29 cellular contexts compared by ENCODE assay signal in the genomic region with DNA sequence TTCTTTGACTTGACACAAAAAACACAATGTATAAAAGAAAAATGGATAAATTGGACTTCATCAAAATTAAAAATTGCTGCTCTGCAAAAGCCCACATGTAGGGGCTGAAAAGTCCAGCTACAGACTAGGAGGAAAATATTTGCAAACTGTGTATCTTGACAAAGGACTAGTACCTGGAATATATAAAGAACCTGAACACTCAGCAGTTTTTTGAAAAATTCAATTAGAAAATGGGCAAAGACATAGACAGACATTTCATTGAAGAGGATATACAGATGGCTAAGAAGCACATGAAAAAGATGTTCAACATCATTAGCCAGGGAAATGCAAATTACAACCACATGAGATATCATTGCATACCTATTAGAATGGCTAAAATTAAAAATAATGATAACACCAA. TPM values are rescaled to one million over a fixed set of nuclear protein-coding genes. Genes with fewer than 3 reads are reported as not detected.
"Had no signal": no experiment of that assay in that cellular context is flagged by ENCODE, and none has a peak within 500 bp of the region (broad histone marks: within the 10 kb centered on the region; RNA-seq: fewer than 3 reads in every experiment).

No MANE protein-coding gene starts in this region.

- H3K9me3 ChIP-seq: colonic mucosa, gastrocnemius medialis had no signal

- H3K4me1 ChIP-seq: colonic mucosa, esophagus squamous epithelium, gastrocnemius medialis, heart right ventricle, left lung, lower lobe of right lung had no signal

- H3K27me3 ChIP-seq: colonic mucosa, esophagus squamous epithelium, gastrocnemius medialis, heart right ventricle, left lung had no signal

- DNase-seq: colonic mucosa; cortex of kidney; effector CD8-positive, alpha-beta T cell; effector memory CD8-positive, alpha-beta T cell; endodermal cell; erythroblast; esophagus squamous epithelium; foreskin fibroblast; foreskin melanocyte; gastrocnemius medialis; glutamatergic neuron; head of caudate nucleus; heart right ventricle; hippocampal formation; left cardiac atrium; left lung; left ventricle myocardium superior; lower lobe of right lung; mesenchymal stem cell; mucosa of descending colon; naive B cell had no signal

- H3K36me3 ChIP-seq: colonic mucosa, gastrocnemius medialis had no signal

- H3K4me3 ChIP-seq: colonic mucosa, esophagus squamous epithelium, gastrocnemius medialis, heart right ventricle, left lung, lower lobe of right lung, mucosa of descending colon had no signal

- H3K27ac ChIP-seq: colonic mucosa, epithelial cell of prostate, esophagus squamous epithelium, gastrocnemius medialis, heart right ventricle, left lung, lower lobe of right lung had no signal

- ATAC-seq: effector memory CD8-positive, alpha-beta T cell; esophagus mucosa; gastrocnemius medialis; heart right ventricle; left cardiac atrium; left lung; left ventricle myocardium superior; lower lobe of right lung; mucosa of descending colon had no signal

- FAIRE-seq: endometrium, keratinocyte had no signal

RNA-seq across cellular contexts. Expression of a gene that starts 18.5 kb away (rescaled TPM):
- total RNA-seq: colonic mucosa, esophagus mucosa, esophagus squamous epithelium, gastrocnemius medialis, glomerular endothelial cell, heart right ventricle, left ventricle myocardium superior, lower leg skin, lower lobe of right lung, lung microvascular endothelial cell, mesenteric fat pad had no signal
- polyA plus RNA-seq: keratinocyte had no signal
